In the genomic region with DNA sequence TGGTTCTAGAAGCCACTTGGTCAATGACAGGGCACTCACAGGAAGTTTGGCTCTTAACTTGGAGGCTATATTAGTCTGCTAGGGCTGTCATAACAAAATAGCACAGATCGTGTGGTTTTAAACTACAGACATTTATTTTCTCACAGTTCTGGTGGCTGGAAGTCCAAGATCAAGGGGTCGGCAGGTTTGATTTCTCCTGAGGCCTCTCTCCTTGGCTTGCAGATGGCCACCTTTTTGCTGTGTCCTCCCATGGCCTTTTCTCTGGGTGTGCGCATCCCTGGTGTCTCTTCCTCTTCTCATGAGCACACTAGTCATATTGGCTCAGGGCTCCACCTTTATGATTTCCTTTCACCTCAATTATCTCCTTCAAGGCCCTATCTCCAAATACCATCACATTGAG, we compare ENCODE assay signal across 16 cellular contexts.
DNase-seq lines count a peak whose midpoint lies in the region; ATAC-seq and TF ChIP-seq lines count a peak whose summit lies in the region.
"Had no signal": no experiment of that assay in that cellular context is flagged by ENCODE, and none has a peak within 500 bp of the region (broad histone marks: within the 10 kb centered on the region; RNA-seq: fewer than 3 reads in every experiment).

No MANE protein-coding gene starts in this region.

- no peak overlapping the region for H3K27ac ChIP-seq in GM23338 (ENCODE audit: low read depth)
- peak overlapping the region; percentile 66 for H3K27ac ChIP-seq in HEK293 (ENCODE audit: extremely low read depth, low read depth, low read length)
- peak overlapping the region; percentile 57 for H3K27ac ChIP-seq in smooth muscle cell (ENCODE audit: low read depth)
- H3K27ac ChIP-seq: HL-60 had no signal

- H2AFZ ChIP-seq in GM23338 = 0 out of 2 replicates have a peak overlapping the region, but pooled peaks have one; percentile 43
- H2AFZ ChIP-seq in smooth muscle cell (ENCODE audit: low read depth) = no peak overlapping the region

- H3K9me3 Mint-ChIP-seq in GM23338 (peaks cover 6% of the 10 kb centered on the region; the same call in 1 of the 3 replicates), nephron (no peaks in the 10 kb centered on the region)
- H3K9me3 Mint-ChIP-seq: CD4-positive, CD25-positive, alpha-beta regulatory T cell; CD8-positive, alpha-beta memory T cell had no signal

- H3K36me3 Mint-ChIP-seq in GM23338 (ENCODE audit: low read depth) = peaks cover 7% of the 10 kb centered on the region; the same call in 1 of the 3 replicates
- no peaks in the 10 kb centered on the region for H3K36me3 Mint-ChIP-seq in nephron (ENCODE audit: low read depth)
- H3K36me3 Mint-ChIP-seq: CD4-positive, CD25-positive, alpha-beta regulatory T cell; CD8-positive, alpha-beta memory T cell had no signal

- no peaks in the 10 kb centered on the region for H3K27me3 ChIP-seq in GM23338 (ENCODE audit: insufficient read depth)
- no peaks in the 10 kb centered on the region for H3K27me3 ChIP-seq in smooth muscle cell (ENCODE audit: low read depth)

- H3K27ac Mint-ChIP-seq in GM23338 (no peak overlapping the region; the same call in 1 of the 2 replicates), nephron (peak overlapping the region; percentile 66 to 86 (median 69))
- H3K27ac Mint-ChIP-seq: CD4-positive, CD25-positive, alpha-beta regulatory T cell; H9 had no signal

- no peak overlapping the region for H3K9ac ChIP-seq in smooth muscle cell (ENCODE audit: low read depth)

- H3K4me3 ChIP-seq in GM23338 (no peak overlapping the region), HEK293 (ENCODE audit: low read depth, low read length) (no peak overlapping the region), smooth muscle cell (no peak overlapping the region)
- H3K4me3 ChIP-seq: GM12878 had no signal

- WGBS in smooth muscle cell (ENCODE audit: low lambda C conversion rate) = 92% methylated on average over 3 of the region's 3 CpGs

- CTCF ChIA-PET in HEK293 (lab: Yijun Ruan, JAX) = interaction anchor here (0.6 kb wide), 2 partner anchors 15 to 62 kb away, joined by 3 to 4 read pairs; no protein-coding TSS in a partner anchor

- H3K4me3 Mint-ChIP-seq in GM23338 = no peak overlapping the region
- peak overlapping the region in 1 of 3 experiments; percentile 5 for H3K4me3 Mint-ChIP-seq in nephron
- H3K4me3 Mint-ChIP-seq: CD4-positive, CD25-positive, alpha-beta regulatory T cell; CD8-positive, alpha-beta memory T cell; H9 had no signal

- no peaks in the 10 kb centered on the region for H3K9me2 ChIP-seq in GM23338 (ENCODE audit: insufficient read depth)

- TF ChIP-seq CTCF in GM23338 (conservative IDR thresholded peaks at IDR 0.05; ENCODE audit: low read depth in 2 of 2) = no peak
- no peak for TF ChIP-seq CTCF in HEK293 (tag by site-specific recombination; IDR thresholded peaks at IDR 0.05)
- no peak for TF ChIP-seq CTCF in nephron (IDR thresholded peaks at IDR 0.05; ENCODE audit: unreplicated experiment in 3 of 3)
- no peak for TF ChIP-seq CTCF in smooth muscle cell (IDR thresholded peaks at IDR 0.05; ENCODE audit: borderline replicate concordance, insufficient read depth, poor library complexity, severe bottlenecking)

- H3K27me3 Mint-ChIP-seq in GM23338 (ENCODE audit: insufficient read depth, low read depth, poor library complexity) (peaks cover 3% of the 10 kb centered on the region), nephron (ENCODE audit: low read depth) (peaks cover 24% of the 10 kb centered on the region)

- H3K4me2 ChIP-seq in GM23338 = no peak overlapping the region
- no peak overlapping the region for H3K4me2 ChIP-seq in smooth muscle cell

- no peaks in the 10 kb centered on the region for H3F3A ChIP-seq in GM23338 (replicated peaks; ENCODE audit: low read depth)
- H3F3A ChIP-seq in smooth muscle cell (ENCODE audit: low read depth) = peaks cover 15% of the 10 kb centered on the region

- no peak for ATAC-seq in GM23338
- ATAC-seq in HG03565 (IDR thresholded peaks at IDR 0.05; ENCODE audit: unreplicated experiment) = no peak
- ATAC-seq: GM12878 had no signal

- H3K9me3 ChIP-seq in HEK293 (ENCODE audit: control insufficient read depth, insufficient read depth, low read depth, low read length) (no peaks in the 10 kb centered on the region), smooth muscle cell (replicated peaks; ENCODE audit: low read depth) (no peaks in the 10 kb centered on the region)
- H3K9me3 ChIP-seq: BE2C had no signal

- H4K20me1 ChIP-seq in GM23338 (replicated peaks; ENCODE audit: insufficient read depth) (no peaks in the 10 kb centered on the region), smooth muscle cell (ENCODE audit: low read depth) (no peaks in the 10 kb centered on the region)

- POLR2A ChIA-PET in HEK293 (lab: Yijun Ruan, JAX) = no interaction called here

- H3K4me1 Mint-ChIP-seq in GM23338 (peaks cover 53% of the 10 kb centered on the region), nephron (peaks cover 51% of the 10 kb centered on the region)

- DNase-seq in GM23338 (ENCODE audit: low spot score) (no peak), smooth muscle cell (lab: John Stamatoyannopoulos, UW; ENCODE audit: unreplicated experiment) (no peak), T-helper 1 cell (no peak)
- DNase-seq: ACHN; BE2C; C1 segment of cervical spinal cord; CD4-positive, CD25-positive, alpha-beta regulatory T cell; CD8-positive, alpha-beta memory T cell; DMS 273 treated with DMSO at 0.1 percent for 48 hours; DND-41; H9 had no signal

- no peaks in the 10 kb centered on the region for H3K36me3 ChIP-seq in GM23338 (ENCODE audit: insufficient read depth)
- no peaks in the 10 kb centered on the region for H3K36me3 ChIP-seq in HEK293 (ENCODE audit: control insufficient read depth in 2 of 2, insufficient read depth in 1 of 2, low read length in 2 of 2)
- H3K36me3 ChIP-seq in smooth muscle cell (ENCODE audit: low read depth) = no peaks in the 10 kb centered on the region
- H3K36me3 ChIP-seq: BE2C had no signal

- H3K4me1 ChIP-seq in GM23338 (ENCODE audit: insufficient read depth) = peaks cover 46% of the 10 kb centered on the region
- H3K4me1 ChIP-seq in HEK293 (ENCODE audit: control insufficient read depth, insufficient read depth, low read length) = peaks cover 9% of the 10 kb centered on the region
- H3K4me1 ChIP-seq in smooth muscle cell (ENCODE audit: low read depth) = peaks cover 22% of the 10 kb centered on the region
- H3K4me1 ChIP-seq: BE2C had no signal

- no peaks in the 10 kb centered on the region for H3K79me2 ChIP-seq in GM23338 (replicated peaks; ENCODE audit: insufficient read depth)
- no peaks in the 10 kb centered on the region for H3K79me2 ChIP-seq in smooth muscle cell (ENCODE audit: low read depth)

TF ChIP-seq in GM23338, 12 proteins besides CTCF, POLR2A, EP300 and RAD21:
- no peak for TF ChIP-seq STAT1 (IDR thresholded peaks at IDR 0.05; ENCODE audit: unreplicated experiment)

TF ChIP-seq in HEK293, 187 proteins besides CTCF, POLR2A, EP300 and RAD21:
- peak; percentile 98 for TF ChIP-seq ZNF548 (tag by site-specific recombination; IDR thresholded peaks at IDR 0.05)
- no peak for TF ChIP-seq ZNF514 (tag by site-specific recombination; IDR thresholded peaks at IDR 0.05)
